Comparison of ENCODE assay signal across 9 cellular contexts in the genomic region with DNA sequence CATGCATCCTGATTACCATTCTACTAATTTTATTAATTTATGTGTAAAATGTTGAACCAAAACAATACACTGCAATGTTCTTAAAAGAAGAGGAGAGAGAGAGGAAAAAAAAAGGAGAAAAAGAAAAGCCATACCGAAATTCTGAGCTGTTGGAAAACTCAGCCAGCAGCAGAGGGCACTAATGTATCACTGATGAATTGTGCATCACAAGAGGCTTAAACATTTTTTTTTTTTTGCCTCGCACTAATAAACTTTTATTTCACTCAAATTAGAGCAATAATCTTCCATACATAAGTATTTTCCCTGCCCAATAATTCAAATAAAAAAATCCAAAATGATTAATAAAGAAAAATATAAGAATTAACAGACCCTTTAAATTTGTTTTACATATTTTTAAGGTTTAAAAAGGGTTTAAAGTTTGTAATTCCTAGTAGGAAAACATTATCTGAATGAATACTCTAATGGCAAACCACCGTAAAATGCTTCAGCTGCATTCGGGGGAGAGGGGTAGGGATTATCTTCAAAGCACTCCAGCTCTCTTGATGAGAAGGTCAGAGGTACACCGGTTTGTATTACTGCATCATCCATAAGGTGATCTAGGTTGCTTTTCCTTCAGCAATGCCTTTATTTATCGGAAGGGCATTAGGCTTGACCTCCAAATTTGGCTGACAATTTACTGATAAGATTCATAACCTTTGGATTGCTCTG. TPM values are rescaled to one million over a fixed set of nuclear protein-coding genes. Genes with fewer than 3 reads are reported as not detected.
DNase-seq lines count a peak whose midpoint lies in the region; ATAC-seq and TF ChIP-seq lines count a peak whose summit lies in the region.
"Had no signal": no experiment of that assay in that cellular context is flagged by ENCODE, and none has a peak within 500 bp of the region (broad histone marks: within the 10 kb centered on the region; RNA-seq: fewer than 3 reads in every experiment).

No MANE protein-coding gene starts in this region.

- H3K9me3 Mint-ChIP-seq in CD8-positive, alpha-beta T cell, result peaks cover 3% of the 10 kb centered on the region

- H3K4me3 ChIP-seq in CD8-positive, alpha-beta T cell (ENCODE audit: low read depth, low read length), result no peak overlapping the region
- H3K4me3 ChIP-seq in aorta (ENCODE audit: low read length in 2 of 2), result no peak overlapping the region
- H3K4me3 ChIP-seq: skin epidermis had no signal

- DNase-seq in CD8-positive, alpha-beta T cell, result peak in 1 of 7 experiments; percentile 11
- DNase-seq in GM13976 (ENCODE audit: low spot score), result no peak
- peak; percentile 56 for DNase-seq in NCI-H774 (lab: John Stamatoyannopoulos, UW)
- peak; percentile 1 for DNase-seq in cerebellum (ENCODE audit: low spot score)
- peak; percentile 39 for DNase-seq in mucosa of gallbladder (ENCODE audit: low spot score)
- DNase-seq in aorta, result no peak
- DNase-seq in ureter (ENCODE audit: low spot score), result no peak
- DNase-seq in stimulated activated CD4-positive, alpha-beta T cell treated with anti-CD3 and anti-CD28 coated beads, Interleukin-1b, Interleukin-23, amount 100 ng/mL, for 48 hours, result no peak

- no peaks in the 10 kb centered on the region for H3K4me1 Mint-ChIP-seq in CD8-positive, alpha-beta T cell (ENCODE audit: low read depth)

- intact Hi-C loops in CD8-positive, alpha-beta T cell (cut with DNase I, micrococcal nuclease), result loop anchor here (5.0 to 10.0 kb wide), 2 partner anchors 1161 to 1169 kb away; no protein-coding TSS in a partner anchor
- intact Hi-C loops in aorta (cut with DNase I), result no loop called here

- peak; percentile 56 for TF ChIP-seq CTCF in CD8-positive, alpha-beta T cell (IDR thresholded peaks at IDR 0.05)
- peak; percentile 16 for TF ChIP-seq CTCF in GM13976 (IDR thresholded peaks at IDR 0.05; ENCODE audit: borderline replicate concordance, control extremely low read depth, extremely low read depth, insufficient read depth, missing control alignments)

- in situ Hi-C loops in GM13976 (cut with MboI; ENCODE audit: low sequenced_read_pairs, unreplicated experiment), result no loop called here

- H3K27me3 Mint-ChIP-seq in CD8-positive, alpha-beta T cell (ENCODE audit: low read depth), result peaks cover 18% of the 10 kb centered on the region

- CTCF ChIA-PET in CD8-positive, alpha-beta T cell (lab: Charles Lee), result no interaction called here

- 47% methylated on average over 6 of the region's 6 CpGs for WGBS in aorta, 2 donors

- no peaks in the 10 kb centered on the region for H3K36me3 ChIP-seq in CD8-positive, alpha-beta T cell (ENCODE audit: insufficient read depth, low read length)
- no peaks in the 10 kb centered on the region for H3K36me3 ChIP-seq in aorta (ENCODE audit: control insufficient read depth in 1 of 2, insufficient read depth in 2 of 2, low read length in 1 of 2)

- no peak overlapping the region for H3K27ac Mint-ChIP-seq in CD8-positive, alpha-beta T cell

- ATAC-seq in CD8-positive, alpha-beta T cell, result no peak
- no peak for ATAC-seq in aorta (ENCODE audit: low FRiP score)

- H3K27me3 ChIP-seq in CD8-positive, alpha-beta T cell (ENCODE audit: insufficient read depth, low read length), result no peaks in the 10 kb centered on the region
- H3K27me3 ChIP-seq in aorta (ENCODE audit: control insufficient read depth in 1 of 2, insufficient read depth in 2 of 2, low read length in 1 of 2), result no peaks in the 10 kb centered on the region

- H3K9me3 ChIP-seq in CD8-positive, alpha-beta T cell (ENCODE audit: low read length), result no peaks in the 10 kb centered on the region
- no peaks in the 10 kb centered on the region for H3K9me3 ChIP-seq in aorta (ENCODE audit: control insufficient read depth, low read length)

- H3K36me3 Mint-ChIP-seq in CD8-positive, alpha-beta T cell, result no peaks in the 10 kb centered on the region

- H3K4me3 Mint-ChIP-seq in CD8-positive, alpha-beta T cell, result no peak overlapping the region

- POLR2A ChIA-PET in CD8-positive, alpha-beta T cell (lab: Charles Lee), result interaction anchor here (0.6 kb wide), 1 partner anchor 187 kb away, joined by 3 read pairs; no protein-coding TSS in a partner anchor

- no peak overlapping the region for H3K27ac ChIP-seq in CD8-positive, alpha-beta T cell (ENCODE audit: low read depth, low read length)
- no peak overlapping the region for H3K27ac ChIP-seq in aorta (ENCODE audit: low read depth in 1 of 2, low read length in 2 of 2)

- H3K4me1 ChIP-seq in CD8-positive, alpha-beta T cell (ENCODE audit: insufficient read depth, low read length), result no peaks in the 10 kb centered on the region
- no peaks in the 10 kb centered on the region for H3K4me1 ChIP-seq in aorta (ENCODE audit: control insufficient read depth in 1 of 2, insufficient read depth in 2 of 2, low read length in 2 of 2)

RNA-seq across cellular contexts. Expression of a gene that starts 41.9 kb away (rescaled TPM):
- 1 to 10 TPM; 3.6 to 4.7 TPM for total RNA-seq in CD8-positive, alpha-beta T cell
- total RNA-seq in cerebellum, result 6.0 TPM
- total RNA-seq in mucosa of gallbladder, result 5.2 TPM
- 1 to 10 TPM; 3.9 to 5.4 TPM for total RNA-seq in aorta
- 10 to 100 TPM in 1 of 2 donors, 1 to 10 TPM in 1; 3.4 to 19.3 TPM for polyA plus RNA-seq in aorta
- total RNA-seq in ureter, result 8.5 TPM

Comparison
In these comparisons a context has a peak if more than half of its experiments do, and no peak if none do; other contexts are left out.
1. DNase-seq: peak in NCI-H774 (single experiment), cerebellum (single experiment) and mucosa of gallbladder (single experiment); none in GM13976 (single experiment), aorta (0 of 2), ureter (single experiment) and stimulated activated CD4-positive, alpha-beta T cell treated with anti-CD3 and anti-CD28 coated beads, Interleukin-1b, Interleukin-23, amount 100 ng/mL, for 48 hours (single experiment).
2. intact Hi-C loops: an anchor here in CD8-positive, alpha-beta T cell (5.0 to 10.0 kb wide); none called in aorta.